ENCODE assay signal across 35 cellular contexts in genomic region chr16:1653023-1653422, GRCh38.
"Had no signal": no experiment of that assay in that cellular context is flagged by ENCODE, and none has a peak within 500 bp of the region (broad histone marks: within the 10 kb centered on the region; RNA-seq: fewer than 3 reads in every experiment).

No MANE protein-coding gene starts in this region.

- H3K27me3 ChIP-seq: MG63 had no signal

- H3K4me3 ChIP-seq: MG63 had no signal

- DNase-seq: Karpas-422, Kasumi-1, MG63, MM.1S, MV-4-11, NCI-H1048, NCI-H1092, NCI-H1092 treated with DMSO at 0.1 percent for 48 hours, NCI-H1105, NCI-H1105 treated with DMSO at 0.1 percent for 48 hours, NCI-H1417, NCI-H1417 treated with DMSO at 0.1 percent for 48 hours, NCI-H1436, NCI-H1436 treated with DMSO at 0.1 percent for 48 hours, NCI-H146, NCI-H1694, NCI-H1694 treated with DMSO at 0.1 percent for 48 hours, NCI-H187, NCI-H187 treated with DMSO at 0.1 percent for 48 hours, NCI-H1930, NCI-H2029 treated with DMSO at 0.1 percent for 48 hours, NCI-H2081, NCI-H2081 treated with DMSO at 0.1 percent for 48 hours, NCI-H2107, NCI-H2171, NCI-H2171 treated with DMSO at 0.1 percent for 48 hours, NCI-H2227 treated with DMSO at 0.1 percent for 48 hours, NCI-H226, NCI-H345, NCI-H446, NCI-H446 treated with DMSO at 0.1 percent for 48 hours, NCI-H510A, NCI-H510A treated with DMSO at 0.1 percent for 48 hours, NCI-H524, NCI-H524 treated with DMSO at 0.1 percent for 48 hours had no signal

- H3K9me3 ChIP-seq: MG63 had no signal
